In the genomic region with DNA sequence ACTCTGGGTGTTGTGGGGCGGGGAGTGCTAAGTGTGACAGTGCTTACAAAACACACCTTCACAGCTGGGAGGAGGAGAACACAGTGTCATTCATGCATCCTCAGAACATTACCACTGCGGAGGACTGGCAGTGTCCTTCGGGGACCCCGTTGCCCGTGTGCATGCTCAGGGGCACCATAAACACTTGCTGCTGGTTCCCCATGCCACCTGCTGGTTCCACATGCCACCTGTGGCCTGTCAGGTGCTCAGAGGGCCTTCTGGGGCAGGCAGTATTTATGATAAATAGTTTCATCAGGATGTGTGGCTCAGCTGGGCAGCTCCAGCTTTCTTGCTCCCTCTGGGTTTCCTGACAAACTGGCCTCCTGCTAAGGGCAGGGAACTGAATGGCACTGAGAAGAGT, we compare ENCODE assay signal across 1 cellular context.
TF ChIP-seq lines count a peak whose summit lies in the region.

No MANE protein-coding gene starts in this region.

TF ChIP-seq in H1, 55 proteins besides CTCF, POLR2A, EP300 and RAD21:
- TF ChIP-seq TEAD4 (IDR thresholded peaks at IDR 0.05; ENCODE audit: low read depth, low read length) (no peak), TAF7 (optimal IDR thresholded peaks at IDR 0.05; ENCODE audit: borderline replicate concordance, low read depth, low read length) (no peak), SP2 (IDR thresholded peaks at IDR 0.05; ENCODE audit: low read length) (no peak), YY1 (IDR thresholded peaks at IDR 0.05; ENCODE audit: low read depth, low read length) (no peak)
- TF ChIP-seq, protein P1, sequence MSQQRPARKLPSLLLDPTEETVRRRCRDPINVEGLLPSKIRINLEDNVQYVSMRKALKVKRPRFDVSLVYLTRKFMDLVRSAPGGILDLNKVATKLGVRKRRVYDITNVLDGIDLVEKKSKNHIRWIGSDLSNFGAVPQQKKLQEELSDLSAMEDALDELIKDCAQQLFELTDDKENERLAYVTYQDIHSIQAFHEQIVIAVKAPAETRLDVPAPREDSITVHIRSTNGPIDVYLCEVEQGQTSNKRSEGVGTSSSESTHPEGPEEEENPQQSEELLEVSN (IDR thresholded peaks at IDR 0.05), result no peak
TF ChIP-seq in H1: peak in this region for 0.
